In genomic region chr7:137804819-137805218, GRCh38 we compare ENCODE assay signal across 21 cellular contexts. TPM values are rescaled to one million over a fixed set of nuclear protein-coding genes. Genes with fewer than 3 reads are reported as not detected.
DNase-seq lines count a peak whose midpoint lies in the region; ATAC-seq and TF ChIP-seq lines count a peak whose summit lies in the region.
"Had no signal": no experiment of that assay in that cellular context is flagged by ENCODE, and none has a peak within 500 bp of the region (broad histone marks: within the 10 kb centered on the region; RNA-seq: fewer than 3 reads in every experiment).

No MANE protein-coding gene starts in this region.

- H3K9me2 ChIP-seq in GM23248 (ENCODE audit: insufficient read depth) = no peaks in the 10 kb centered on the region

- H3K27me3 ChIP-seq in GM23248 (replicated peaks; ENCODE audit: insufficient read depth) (no peaks in the 10 kb centered on the region), osteoblast (ENCODE audit: insufficient read depth, low read length) (no peaks in the 10 kb centered on the region)
- H3K27me3 ChIP-seq: stomach had no signal

- no peak overlapping the region for H3K9ac ChIP-seq in GM23248

- ATAC-seq in activated CD4-positive, CD25-positive, alpha-beta regulatory T cell treated with anti-CD3 and anti-CD28 coated beads, Interleukin-2, amount 50 U/mL, for 24 hours = no peak
- ATAC-seq: natural killer cell treated with Interleukin-12 subunit alpha and Interleukin-12 subunit beta and Interleukin-15 and Interleukin-18, amount 100 ng/mL, for 72 hours; PC-3 had no signal

- peaks cover 48% of the 10 kb centered on the region; the same call in 1 of the 2 replicates for H3F3A ChIP-seq in GM23248 (ENCODE audit: insufficient read depth)

- H3K4me1 ChIP-seq in GM23248 (ENCODE audit: insufficient read depth) (peaks cover 14% of the 10 kb centered on the region), osteoblast (ENCODE audit: insufficient read depth, low read length) (peaks cover 8% of the 10 kb centered on the region)
- H3K4me1 ChIP-seq: stomach had no signal

- H2AFZ ChIP-seq in GM23248 (no peak overlapping the region), osteoblast (ENCODE audit: low read length) (no peak overlapping the region)

- no peak overlapping the region for H3K4me2 ChIP-seq in GM23248 (ENCODE audit: unreplicated experiment)
- no peak overlapping the region for H3K4me2 ChIP-seq in osteoblast (ENCODE audit: insufficient read depth, low read length)

- no peak for TF ChIP-seq CTCF in osteoblast (IDR thresholded peaks at IDR 0.05; ENCODE audit: extremely low read depth, low read depth, low read length)

- in situ Hi-C loops in GM23248 (cut with MboI) = no loop called here

- no peak overlapping the region for H3K27ac ChIP-seq in GM23248
- H3K27ac ChIP-seq in osteoblast (ENCODE audit: low read depth, low read length) = peak overlapping the region; percentile 6
- H3K27ac ChIP-seq: skin epidermis, stomach, WERI-Rb-1 had no signal

- H3K36me3 ChIP-seq in GM23248 (ENCODE audit: low read depth) = no peaks in the 10 kb centered on the region; the same call in 1 of the 2 replicates
- H3K36me3 ChIP-seq in osteoblast (ENCODE audit: insufficient read depth, low read length) = peaks cover 5% of the 10 kb centered on the region
- H3K36me3 ChIP-seq: stomach, WERI-Rb-1 had no signal

- H3K9me3 ChIP-seq in GM23248 (ENCODE audit: low read depth) = no peaks in the 10 kb centered on the region
- no peaks in the 10 kb centered on the region for H3K9me3 ChIP-seq in osteoblast (ENCODE audit: low read depth, low read length)
- H3K9me3 ChIP-seq: stomach had no signal

- DNase-seq in GM23248 (peak; percentile 14), NCI-H1105 treated with DMSO at 0.1 percent for 48 hours (lab: John Stamatoyannopoulos, UW) (peak; percentile 93), NCI-H2227 treated with DMSO at 0.1 percent for 48 hours (lab: John Stamatoyannopoulos, UW) (peak; percentile 87), osteoblast (ENCODE audit: insufficient read length, low spot score, missing footprints) (no peak), hippocampal formation (lab: John Stamatoyannopoulos, UW) (no peak)
- no peak for DNase-seq in stimulated activated CD4-positive, alpha-beta T cell treated with anti-CD3 and anti-CD28 coated beads, Interleukin-2, amount 100 ng/mL, for 48 hours
- DNase-seq: activated CD4-positive, alpha-beta T cell treated with anti-CD3 and anti-CD28 coated beads, Interleukin-2, amount 50 U/mL, for 4 hours; activated naive CD4-positive, alpha-beta T cell; amniotic stem cell; erythroblast; HCEC 1CT; KG1; NCI-H524 treated with DMSO at 0.1 percent for 48 hours; PC-3; stimulated activated CD4-positive, alpha-beta T cell treated with anti-CD3 and anti-CD28 coated beads, Interleukin-4, amount 100 ng/mL, for 1 hour; stomach; trophoblast cell; WERI-Rb-1 had no signal

- H4K20me1 ChIP-seq in GM23248 (ENCODE audit: insufficient read depth) (no peaks in the 10 kb centered on the region), osteoblast (ENCODE audit: insufficient read depth, low read length) (no peaks in the 10 kb centered on the region)

- H3K79me2 ChIP-seq in GM23248 (ENCODE audit: insufficient read depth) = peaks cover 17% of the 10 kb centered on the region; the same call in 1 of the 2 replicates
- peaks cover 14% of the 10 kb centered on the region for H3K79me2 ChIP-seq in osteoblast (ENCODE audit: insufficient read depth, low read length)

- H3K4me3 ChIP-seq in GM23248 = no peak overlapping the region
- no peak overlapping the region for H3K4me3 ChIP-seq in osteoblast (ENCODE audit: insufficient read depth, low read length)
- H3K4me3 ChIP-seq: skin epidermis, stomach had no signal

- 66 to 75% methylated on average over 2 of the region's 2 CpGs for WGBS in GM23248 (ENCODE audit: low coverage in 1 of 2, low lambda C conversion rate in 2 of 2, missing lambda C conversion rate in 2 of 2), 2 experiments

RNA-seq across cellular contexts. Expression of gene DGKI, which starts 42.0 kb away (rescaled TPM):
- 21.1 and 25.9 TPM in 2 replicates for total RNA-seq in GM23248 (2014; rRNA removed; shearing (Covaris generic))
- polyA plus RNA-seq in GM23248 (2016; fragmentation: Nextera tagmentation; extraction: Ambion mirVana) = 5.1 and 5.4 TPM in 2 replicates
- total RNA-seq in osteoblast = 19.2 and 23.3 TPM in 2 replicates
- total RNA-seq: PC-3 had no signal

Comparison
In these comparisons a context has a peak if more than half of its experiments do, and no peak if none do; other contexts are left out.
1. DNase-seq: peak in GM23248 (single experiment), NCI-H1105 treated with DMSO at 0.1 percent for 48 hours (single experiment) and NCI-H2227 treated with DMSO at 0.1 percent for 48 hours (single experiment); none in osteoblast (single experiment), stimulated activated CD4-positive, alpha-beta T cell treated with anti-CD3 and anti-CD28 coated beads, Interleukin-2, amount 100 ng/mL, for 48 hours (0 of 2) and hippocampal formation (0 of 2).